8 cellular contexts compared by ENCODE assay signal in the genomic region with DNA sequence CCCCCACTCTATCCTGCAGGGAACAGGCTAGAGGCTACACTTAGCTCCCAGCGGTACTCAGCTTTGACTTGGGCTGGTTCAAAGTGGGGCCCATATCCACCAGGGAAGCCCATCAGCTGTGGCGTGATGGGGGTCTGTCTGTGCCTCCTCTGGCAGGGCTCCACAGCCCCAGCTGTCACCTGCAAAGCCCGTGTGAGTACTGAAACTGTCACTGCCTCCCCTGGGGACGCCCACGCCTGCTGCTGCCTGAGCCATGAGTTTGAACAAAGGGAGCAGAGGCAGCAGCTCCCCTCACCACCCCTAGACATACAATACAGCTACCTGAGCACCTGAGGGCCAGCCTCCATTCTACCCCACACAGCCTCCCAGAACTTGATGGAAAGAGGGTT. TPM values are rescaled to one million over a fixed set of nuclear protein-coding genes. Genes with fewer than 3 reads are reported as not detected.
A peak's percentile ranks its signal among the peaks of the same experiment; 100 is the strongest.
DNase-seq lines count a peak whose midpoint lies in the region; ATAC-seq and TF ChIP-seq lines count a peak whose summit lies in the region.

No MANE protein-coding gene starts in this region.

- CTCF ChIA-PET in Panc1 (lab: Charles Lee) = no interaction called here

- H3K27me3 ChIP-seq in Panc1 (ENCODE audit: control insufficient read depth, insufficient read depth, low read length) = no peaks in the 10 kb centered on the region
- no peaks in the 10 kb centered on the region for H3K27me3 ChIP-seq in colonic mucosa

- H3K27ac ChIP-seq in Panc1 (ENCODE audit: low read length) (peak overlapping the region; percentile 75; the same call in 1 of the 2 replicates), colonic mucosa (peak overlapping the region; percentile 82)

- TF ChIP-seq CTCF in Panc1 (IDR thresholded peaks at IDR 0.05) = no peak
- no peak for TF ChIP-seq CTCF in colonic mucosa (IDR thresholded peaks at IDR 0.05)
- no peak for TF ChIP-seq CTCF in retinal pigment epithelial cell (conservative IDR thresholded peaks at IDR 0.05; ENCODE audit: low read depth, low read length)

- H3K9me3 ChIP-seq in Panc1 (ENCODE audit: control insufficient read depth, insufficient read depth, low read depth, low read length) (no peaks in the 10 kb centered on the region), colonic mucosa (no peaks in the 10 kb centered on the region)

- peak; percentile 70 for TF ChIP-seq POLR2A in GM18505 (IDR thresholded peaks at IDR 0.05; ENCODE audit: borderline replicate concordance, extremely low read depth, insufficient read depth, insufficient read length)

- H3K36me3 ChIP-seq in Panc1 (ENCODE audit: control insufficient read depth, insufficient read depth, low read length) (no peaks in the 10 kb centered on the region), colonic mucosa (no peaks in the 10 kb centered on the region)

- peak overlapping the region; percentile 53 to 78 for H3K4me3 ChIP-seq in Panc1 (ENCODE audit: low read depth in 2 of 2, low read length in 2 of 2)
- peak overlapping the region; percentile 53 for H3K4me3 ChIP-seq in colonic mucosa
- H3K4me3 ChIP-seq in retinal pigment epithelial cell (ENCODE audit: low read length) = peak overlapping the region; percentile 67

- DNase-seq in Panc1 (ENCODE audit: low read depth, low spot score) (no peak), colonic mucosa (no peak), retinal pigment epithelial cell (ENCODE audit: low read depth) (no peak), NCI-H446 (lab: John Stamatoyannopoulos, UW) (no peak), Right ventricle myocardium inferior (ENCODE audit: missing footprints) (no peak)

- peak overlapping the region; percentile 47 to 74 for H3K9ac ChIP-seq in colonic mucosa (ENCODE audit: low read depth in 2 of 2, low read length in 2 of 2)

- ATAC-seq in GM18505 (IDR thresholded peaks at IDR 0.05; ENCODE audit: unreplicated experiment) = peak; percentile 41
- peak; percentile 54 for ATAC-seq in HG02571 (IDR thresholded peaks at IDR 0.05; ENCODE audit: unreplicated experiment)
- ATAC-seq in Panc1 = no peak
- no peak for ATAC-seq in Right ventricle myocardium inferior
- ATAC-seq in HG02840 (IDR thresholded peaks at IDR 0.05; ENCODE audit: low FRiP score, unreplicated experiment) = no peak

- BruUV-seq in Panc1 (replicated peaks; lab: Mats Ljungman, UMichigan) = no TSS peak

- intact Hi-C loops in Panc1 (cut with micrococcal nuclease; ENCODE audit: unreplicated experiment) = no loop called here
- intact Hi-C loops in colonic mucosa (cut with DNase I) = no loop called here
- intact Hi-C loops in Right ventricle myocardium inferior (cut with DNase I) = no loop called here

- in situ Hi-C loops in Panc1 (cut with HindIII; ENCODE audit: low pct_unique_long_range_greater_than_20kb, low sequenced_read_pairs) = no loop called here

- peaks cover 5% of the 10 kb centered on the region; the same call in 1 of the 2 replicates for H3K4me1 ChIP-seq in Panc1 (ENCODE audit: control insufficient read depth, insufficient read depth, low read length)
- peaks cover 3% of the 10 kb centered on the region for H3K4me1 ChIP-seq in colonic mucosa

- POLR2A ChIA-PET in Panc1 (lab: Charles Lee) = no interaction called here

RNA-seq across cellular contexts. Expression of gene REM2, which starts 5.0 kb away (rescaled TPM):
- 0.18 TPM for total RNA-seq in Panc1 (2021; ENCODE audit: unreplicated experiment)
- polyA plus RNA-seq in Panc1 (2012; ENCODE audit: insufficient read length) = 0.31 TPM
- under 1 TPM; 0.24 to 0.30 TPM for total RNA-seq in colonic mucosa
- not detected for total RNA-seq in Right ventricle myocardium inferior

RNA-seq across cellular contexts. Expression of gene LRP10, which starts 16.4 kb away (rescaled TPM):
- total RNA-seq in Panc1 (2021; ENCODE audit: unreplicated experiment) = 78.3 TPM
- 156 TPM for polyA plus RNA-seq in Panc1 (2012; ENCODE audit: insufficient read length)
- 100 to 1,000 TPM; 204 to 222 TPM for total RNA-seq in colonic mucosa
- total RNA-seq in Right ventricle myocardium inferior = 59.2 TPM

RNA-seq across cellular contexts. Expression of gene RBM23, which starts 31.0 kb away (rescaled TPM):
- total RNA-seq in Panc1 (2021; ENCODE audit: unreplicated experiment) (47.2 TPM), colonic mucosa (10 to 100 TPM; 66.8 to 67.7 TPM), Right ventricle myocardium inferior (40.3 TPM)
- 49.5 TPM for polyA plus RNA-seq in Panc1 (2012; ENCODE audit: insufficient read length)

RNA-seq across cellular contexts. Expression of gene PRMT5, which starts 41.2 kb away (rescaled TPM):
- total RNA-seq in Panc1 (2021; ENCODE audit: unreplicated experiment) (108 TPM), colonic mucosa (10 to 100 TPM; 39.3 to 86.4 TPM), Right ventricle myocardium inferior (48.7 TPM)
- 200 TPM for polyA plus RNA-seq in Panc1 (2012; ENCODE audit: insufficient read length)

RNA-seq across cellular contexts. Expression of gene MMP14, which starts 51.6 kb away (rescaled TPM):
- 32.9 TPM for total RNA-seq in Panc1 (2021; ENCODE audit: unreplicated experiment)
- 47.8 TPM for polyA plus RNA-seq in Panc1 (2012; ENCODE audit: insufficient read length)
- total RNA-seq in colonic mucosa = 10 to 100 TPM; 59.1 to 82.8 TPM
- 26.0 TPM for total RNA-seq in Right ventricle myocardium inferior

Comparison
In these comparisons a context has a peak if more than half of its experiments do, and no peak if none do; other contexts are left out.
1. ATAC-seq: peak in GM18505 (single experiment) and HG02571 (single experiment); none in Panc1 (single experiment), Right ventricle myocardium inferior (single experiment) and HG02840 (single experiment).
2. Peak in every context shown above with its lines, with median percentiles within 50 percentile points of each other: H3K4me3 ChIP-seq.